8 cellular contexts compared by ENCODE assay signal in genomic region chr13:61873717-61874116, GRCh38.
"Had no signal": no experiment of that assay in that cellular context is flagged by ENCODE, and none has a peak within 500 bp of the region (broad histone marks: within the 10 kb centered on the region; RNA-seq: fewer than 3 reads in every experiment).

No MANE protein-coding gene starts in this region.

- H3K27ac ChIP-seq: GM23248 had no signal

- H3K4me3 Mint-ChIP-seq: GM23338, H9, HFFc6 had no signal

- H3K36me3 ChIP-seq: HAP-1 had no signal

- H3K4me2 ChIP-seq: GM23338 had no signal

- DNase-seq: GM23248, GOT3, H7, H9, HCEC 1CT, HFFc6 had no signal

- H3K4me1 ChIP-seq: HAP-1 had no signal

- H2AFZ ChIP-seq: GM23248, GM23338 had no signal

- H3K4me3 ChIP-seq: GM23248, GM23338, HAP-1 had no signal

- H3K9ac ChIP-seq: GM23248 had no signal

- H3K4me1 Mint-ChIP-seq: GM23338, H9 had no signal

- H3K27ac Mint-ChIP-seq: GM23338, H9, HFFc6 had no signal
